In genomic region chr13:57624565-57625435, GRCh38 we compare ENCODE assay signal across 9 cellular contexts.
DNase-seq lines count a peak whose midpoint lies in the region; ATAC-seq, FAIRE-seq and TF ChIP-seq lines count a peak whose summit lies in the region.
"Had no signal": no experiment of that assay in that cellular context is flagged by ENCODE, and none has a peak within 500 bp of the region (broad histone marks: within the 10 kb centered on the region; RNA-seq: fewer than 3 reads in every experiment).

No MANE protein-coding gene starts in this region.

- ATAC-seq in HG02885 (IDR thresholded peaks at IDR 0.05; ENCODE audit: poor library complexity, unreplicated experiment), result peak; percentile 63

- no peak overlapping the region for H3K27ac ChIP-seq in effector memory CD4-positive, alpha-beta T cell (ENCODE audit: insufficient read depth, low read length, poor library complexity, severe bottlenecking)

- no peaks in the 10 kb centered on the region for H3K9me3 Mint-ChIP-seq in activated naive CD4-positive, alpha-beta T cell treated with anti-CD3 and anti-CD28 coated beads, Interleukin-2, amount 10 ng/mL, durations not matched to agents 7 days and 5 days
- H3K9me3 Mint-ChIP-seq: activated naive CD8-positive, alpha-beta T cell treated with anti-CD3 and anti-CD28 coated beads, Interleukin-2, amount 10 ng/mL, durations not matched to agents 7 days and 5 days had no signal

- H3K9me3 ChIP-seq in effector memory CD4-positive, alpha-beta T cell (ENCODE audit: control insufficient read depth, low read length), result no peaks in the 10 kb centered on the region

- no peak overlapping the region for H3K27ac Mint-ChIP-seq in activated naive CD4-positive, alpha-beta T cell treated with anti-CD3 and anti-CD28 coated beads, Interleukin-2, amount 10 ng/mL, durations not matched to agents 7 days and 5 days
- H3K27ac Mint-ChIP-seq: activated naive CD8-positive, alpha-beta T cell treated with anti-CD3 and anti-CD28 coated beads, Interleukin-2, amount 10 ng/mL, durations not matched to agents 7 days and 5 days had no signal

- H3K27me3 ChIP-seq in effector memory CD4-positive, alpha-beta T cell (replicated peaks; ENCODE audit: control insufficient read depth, insufficient read depth, low read length, poor library complexity, severe bottlenecking), result no peaks in the 10 kb centered on the region

- FAIRE-seq in urothelium cell line (lab: Jason Lieb, UNC), result no peak

- TF ChIP-seq CTCF in astrocyte of the cerebellum (IDR thresholded peaks at IDR 0.05; ENCODE audit: low read depth, low read length, missing control alignments), result peak; percentile 88

- no peak overlapping the region for H3K4me3 ChIP-seq in astrocyte of the cerebellum (ENCODE audit: low read depth, low read length)
- no peak overlapping the region for H3K4me3 ChIP-seq in effector memory CD4-positive, alpha-beta T cell (ENCODE audit: insufficient read depth, low read depth, low read length, poor library complexity, severe bottlenecking)

- no peaks in the 10 kb centered on the region for H3K36me3 Mint-ChIP-seq in activated naive CD4-positive, alpha-beta T cell treated with anti-CD3 and anti-CD28 coated beads, Interleukin-2, amount 10 ng/mL, durations not matched to agents 7 days and 5 days
- H3K36me3 Mint-ChIP-seq: activated naive CD8-positive, alpha-beta T cell treated with anti-CD3 and anti-CD28 coated beads, Interleukin-2, amount 10 ng/mL, durations not matched to agents 7 days and 5 days had no signal

- in situ Hi-C loops in astrocyte of the cerebellum (cut with HindIII; ENCODE audit: low sequenced_read_pairs), result loop anchor here (5.0 kb wide), 1 partner anchor 1338 kb away; no protein-coding TSS in a partner anchor

- no peak overlapping the region for H3K4me3 Mint-ChIP-seq in activated naive CD4-positive, alpha-beta T cell treated with anti-CD3 and anti-CD28 coated beads, Interleukin-2, amount 10 ng/mL, durations not matched to agents 7 days and 5 days
- H3K4me3 Mint-ChIP-seq: activated naive CD8-positive, alpha-beta T cell treated with anti-CD3 and anti-CD28 coated beads, Interleukin-2, amount 10 ng/mL, durations not matched to agents 7 days and 5 days had no signal

- H3K36me3 ChIP-seq in effector memory CD4-positive, alpha-beta T cell (ENCODE audit: control insufficient read depth, insufficient read depth, low read length), result no peaks in the 10 kb centered on the region

- CTCF ChIA-PET in activated naive CD4-positive, alpha-beta T cell treated with anti-CD3 and anti-CD28 coated beads, Interleukin-2, amount 10 ng/mL, durations not matched to agents 7 days and 5 days (lab: Charles Lee), result interaction anchor here (0.6 to 2.0 kb wide), 4 partner anchors 10 to 1727 kb away, joined by 3 to 14 read pairs (median 4); no protein-coding TSS in a partner anchor

- peaks cover 6% of the 10 kb centered on the region for H3K4me1 ChIP-seq in effector memory CD4-positive, alpha-beta T cell (ENCODE audit: control insufficient read depth, insufficient read depth, low read length, poor library complexity, severe bottlenecking)

- peaks cover 14% of the 10 kb centered on the region for H3K27me3 Mint-ChIP-seq in activated naive CD4-positive, alpha-beta T cell treated with anti-CD3 and anti-CD28 coated beads, Interleukin-2, amount 10 ng/mL, durations not matched to agents 7 days and 5 days

- peaks cover 6% of the 10 kb centered on the region for H3K4me1 Mint-ChIP-seq in activated naive CD4-positive, alpha-beta T cell treated with anti-CD3 and anti-CD28 coated beads, Interleukin-2, amount 10 ng/mL, durations not matched to agents 7 days and 5 days

- peak; percentile 30 for DNase-seq in activated naive CD4-positive, alpha-beta T cell treated with anti-CD3 and anti-CD28 coated beads, Interleukin-2, amount 10 ng/mL, durations not matched to agents 7 days and 5 days
- no peak for DNase-seq in activated naive CD4-positive, alpha-beta T cell treated with Interleukin-2 at 50 U/mL for 16 hours
- DNase-seq in NCI-H226 (peak; percentile 8), astrocyte of the cerebellum (ENCODE audit: low read depth) (peak; percentile 52), islet precursor cell (peak; percentile 74), urothelium cell line (ENCODE audit: low spot score) (peak; percentile 16)
- no peak for DNase-seq in effector memory CD4-positive, alpha-beta T cell
- DNase-seq: activated naive CD8-positive, alpha-beta T cell treated with anti-CD3 and anti-CD28 coated beads, Interleukin-2, amount 10 ng/mL, durations not matched to agents 7 days and 5 days had no signal

Comparison
In these comparisons a context has a peak if more than half of its experiments do, and no peak if none do; other contexts are left out.
1. DNase-seq: peak in activated naive CD4-positive, alpha-beta T cell treated with anti-CD3 and anti-CD28 coated beads, Interleukin-2, amount 10 ng/mL, durations not matched to agents 7 days and 5 days (single experiment), NCI-H226 (single experiment), astrocyte of the cerebellum (single experiment), islet precursor cell (single experiment) and urothelium cell line (single experiment); none in activated naive CD4-positive, alpha-beta T cell treated with Interleukin-2 at 50 U/mL for 16 hours (single experiment) and effector memory CD4-positive, alpha-beta T cell (0 of 3).